ENCODE assay signal across 17 cellular contexts in the genomic region with DNA sequence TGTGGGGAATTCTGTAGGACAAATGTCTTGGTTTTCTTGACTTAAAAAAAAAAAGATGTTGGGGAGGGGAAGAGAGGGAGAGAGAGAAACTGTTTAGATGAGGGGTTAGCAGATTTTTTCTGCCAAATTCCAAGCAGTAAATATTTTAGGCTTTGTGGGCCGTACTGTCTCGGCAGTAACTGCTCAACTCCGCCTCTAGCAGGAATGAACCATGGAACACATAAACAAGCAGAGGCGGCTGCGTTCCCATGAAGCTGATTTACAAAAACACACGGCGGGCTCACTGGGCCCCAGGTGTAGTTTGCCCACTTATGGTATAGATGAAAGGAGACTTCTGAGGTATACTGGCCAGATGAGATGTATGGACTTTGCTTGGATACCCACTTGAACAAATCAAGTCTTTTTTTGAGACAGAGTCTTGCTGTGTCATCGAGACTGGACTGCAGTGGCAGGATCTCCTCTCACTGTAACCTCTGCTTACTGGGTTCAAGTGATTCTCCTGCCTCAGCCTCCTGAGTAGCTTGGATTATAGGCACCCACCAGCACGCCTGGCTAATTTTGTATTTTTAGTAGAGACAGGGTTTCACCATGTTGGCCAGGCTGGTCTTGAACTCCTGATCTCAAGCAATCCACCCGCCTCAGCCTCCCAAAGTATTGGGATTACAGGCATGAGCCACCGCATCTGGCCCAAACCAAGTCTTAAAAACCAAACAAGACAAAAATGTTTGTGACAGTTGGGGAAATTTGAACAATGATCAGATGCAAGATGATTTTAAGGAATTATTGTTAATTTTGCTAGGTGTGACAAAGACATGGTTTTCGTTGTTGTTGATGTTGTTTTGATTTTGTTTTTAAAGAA. TPM values are rescaled to one million over a fixed set of nuclear protein-coding genes. Genes with fewer than 3 reads are reported as not detected.
DNase-seq lines count a peak whose midpoint lies in the region; ATAC-seq and TF ChIP-seq lines count a peak whose summit lies in the region.
"Had no signal": no experiment of that assay in that cellular context is flagged by ENCODE, and none has a peak within 500 bp of the region (broad histone marks: within the 10 kb centered on the region; RNA-seq: fewer than 3 reads in every experiment).

No MANE protein-coding gene starts in this region.

- peaks cover 16% of the 10 kb centered on the region for H3K9me3 Mint-ChIP-seq in neural progenitor cell

- peak overlapping the region; percentile 5 for H3K4me3 Mint-ChIP-seq in neural progenitor cell
- H3K4me3 Mint-ChIP-seq: activated naive CD8-positive, alpha-beta T cell treated with anti-CD3 and anti-CD28 coated beads, Interleukin-2, amount 50 U/mL, for 24 hours had no signal

- H3K4me3 ChIP-seq in SJCRH30 (no peak overlapping the region), fibroblast of villous mesenchyme (ENCODE audit: low read depth, low read length) (no peak overlapping the region), neural progenitor cell (no peak overlapping the region), body of pancreas (no peak overlapping the region)

- peaks cover 29% of the 10 kb centered on the region for H3K4me1 Mint-ChIP-seq in neural progenitor cell

- H3K4me2 ChIP-seq in neural progenitor cell, result no peak overlapping the region

- DNase-seq in AG08396 (ENCODE audit: low spot score), result peak; percentile 52
- DNase-seq in SJCRH30, result no peak
- peak; percentile 83 for DNase-seq in fibroblast of villous mesenchyme (ENCODE audit: low read depth)
- DNase-seq in neural progenitor cell (ENCODE audit: low spot score), result no peak
- no peak for DNase-seq in occipital lobe (lab: John Stamatoyannopoulos, UW)
- no peak for DNase-seq in NCI-H1436 (lab: John Stamatoyannopoulos, UW)
- no peak for DNase-seq in DMS79 (lab: John Stamatoyannopoulos, UW)
- no peak for DNase-seq in body of pancreas
- DNase-seq: activated naive CD8-positive, alpha-beta T cell treated with anti-CD3 and anti-CD28 coated beads, Interleukin-2, amount 50 U/mL, for 24 hours; DMS153; erythroblast; left ventricle myocardium superior; MM.1S; naive B cell; NCI-H1694; RPMI8226 had no signal

- no peak overlapping the region for H2AFZ ChIP-seq in neural progenitor cell (replicated peaks)

- no peak for TF ChIP-seq POLR2A in body of pancreas (IDR thresholded peaks at IDR 0.05)

- H4K20me1 ChIP-seq in neural progenitor cell (ENCODE audit: low read depth), result no peaks in the 10 kb centered on the region

- TF ChIP-seq CTCF in fibroblast of villous mesenchyme (IDR thresholded peaks at IDR 0.05; ENCODE audit: insufficient read depth, low read depth, low read length) (no peak), neural progenitor cell (IDR thresholded peaks at IDR 0.05) (no peak), body of pancreas (IDR thresholded peaks at IDR 0.05) (no peak)

- no peaks in the 10 kb centered on the region for H3K36me3 ChIP-seq in SJCRH30
- no peaks in the 10 kb centered on the region for H3K36me3 ChIP-seq in neural progenitor cell
- no peaks in the 10 kb centered on the region for H3K36me3 ChIP-seq in body of pancreas (replicated peaks in 1 of 2; ENCODE audit: insufficient read depth in 1 of 2, low read depth in 2 of 2)

- peak overlapping the region; percentile 7 for H3K27ac Mint-ChIP-seq in neural progenitor cell
- H3K27ac Mint-ChIP-seq: activated naive CD8-positive, alpha-beta T cell treated with anti-CD3 and anti-CD28 coated beads, Interleukin-2, amount 50 U/mL, for 24 hours had no signal

- 71 to 80% methylated on average over 12 of the region's 12 CpGs for WGBS in body of pancreas, 2 donors

- H3K27ac ChIP-seq in SJCRH30 (peak overlapping the region; percentile 65; the same call in 1 of the 2 replicates), neural progenitor cell (no peak overlapping the region), body of pancreas (no peak overlapping the region)

- H3F3A ChIP-seq in neural progenitor cell (ENCODE audit: low read depth), result no peaks in the 10 kb centered on the region

- no peaks in the 10 kb centered on the region for H3K79me2 ChIP-seq in neural progenitor cell (ENCODE audit: low read depth)

- H3K27me3 ChIP-seq in SJCRH30, result no peaks in the 10 kb centered on the region
- H3K27me3 ChIP-seq in neural progenitor cell, result no peaks in the 10 kb centered on the region
- no peaks in the 10 kb centered on the region for H3K27me3 ChIP-seq in body of pancreas

- H3K9me3 ChIP-seq in SJCRH30 (replicated peaks) (no peaks in the 10 kb centered on the region), neural progenitor cell (ENCODE audit: low read depth) (no peaks in the 10 kb centered on the region), body of pancreas (no peaks in the 10 kb centered on the region)

- no peaks in the 10 kb centered on the region for H3K36me3 Mint-ChIP-seq in neural progenitor cell
- H3K36me3 Mint-ChIP-seq: naive B cell had no signal

- H3K27me3 Mint-ChIP-seq in neural progenitor cell (ENCODE audit: insufficient read depth, low read depth), result peaks cover 5% of the 10 kb centered on the region

- intact Hi-C loops in body of pancreas (cut with DNase I), result no loop called here

- no peak for ATAC-seq in body of pancreas
- ATAC-seq: activated naive CD8-positive, alpha-beta T cell treated with anti-CD3 and anti-CD28 coated beads, Interleukin-2, amount 50 U/mL, for 24 hours; left ventricle myocardium superior had no signal

- H3K9ac ChIP-seq in neural progenitor cell, result no peak overlapping the region

- H3K4me1 ChIP-seq in SJCRH30 (peaks cover 49% of the 10 kb centered on the region), neural progenitor cell (peaks cover 5% of the 10 kb centered on the region), body of pancreas (no peaks in the 10 kb centered on the region)

RNA-seq across cellular contexts. Expression of a gene that starts 9.7 kb away (rescaled TPM):
- 6.4 and 7.6 TPM in 2 replicates for total RNA-seq in SJCRH30 (2014; rRNA removed; shearing (Covaris generic))
- total RNA-seq in fibroblast of villous mesenchyme (0.86 and 1.6 TPM in 2 replicates), neural progenitor cell (ENCODE audit: low replicate concordance) (0.53 TPM in 1 of 2 replicates, not detected in the other), occipital lobe (0.16 TPM), body of pancreas (under 1 TPM in 1 of 2 donors, not detected in 1; 0.33 TPM)
- total RNA-seq: subcutaneous adipose tissue had no signal

Comparison
In these comparisons a context has a peak if more than half of its experiments do, and no peak if none do; other contexts are left out.
1. DNase-seq: peak in AG08396 (single experiment) and fibroblast of villous mesenchyme (single experiment); none in SJCRH30 (0 of 2), neural progenitor cell (single experiment), occipital lobe (single experiment), NCI-H1436 (single experiment), DMS79 (single experiment) and body of pancreas (0 of 4).